Comparison of ENCODE assay signal across 18 cellular contexts in genomic region chr11:1683904-1684572, GRCh38. TPM values are rescaled to one million over a fixed set of nuclear protein-coding genes. Genes with fewer than 3 reads are reported as not detected.
"Had no signal": no experiment of that assay in that cellular context is flagged by ENCODE, and none has a peak within 500 bp of the region (broad histone marks: within the 10 kb centered on the region; RNA-seq: fewer than 3 reads in every experiment).

No MANE protein-coding gene starts in this region.

RNA-seq across cellular contexts. Expression of gene KRTAP5-6, which starts 13.0 kb away (rescaled TPM):
- total RNA-seq: naive thymus-derived CD4-positive, alpha-beta T cell; natural killer cell; omental fat pad; osteocyte; pancreas; posterior vena cava; prostate gland; pulmonary artery endothelial cell; right atrium auricular region; smooth muscle cell; spleen; testis; transverse colon; upper lobe of left lung; ureter; vagina had no signal
- polyA plus RNA-seq: naive thymus-derived CD4-positive, alpha-beta T cell; neural cell; pancreas; smooth muscle cell; spleen; thymus had no signal

RNA-seq across cellular contexts. Expression of gene KRTAP5-5, which starts 54.5 kb away (rescaled TPM):
- total RNA-seq: naive thymus-derived CD4-positive, alpha-beta T cell; natural killer cell; omental fat pad; osteocyte; pancreas; posterior vena cava; prostate gland; pulmonary artery endothelial cell; right atrium auricular region; smooth muscle cell; spleen; testis; transverse colon; upper lobe of left lung; ureter; vagina had no signal
- polyA plus RNA-seq: naive thymus-derived CD4-positive, alpha-beta T cell; neural cell; smooth muscle cell; spleen; thymus had no signal
